In the genomic region with DNA sequence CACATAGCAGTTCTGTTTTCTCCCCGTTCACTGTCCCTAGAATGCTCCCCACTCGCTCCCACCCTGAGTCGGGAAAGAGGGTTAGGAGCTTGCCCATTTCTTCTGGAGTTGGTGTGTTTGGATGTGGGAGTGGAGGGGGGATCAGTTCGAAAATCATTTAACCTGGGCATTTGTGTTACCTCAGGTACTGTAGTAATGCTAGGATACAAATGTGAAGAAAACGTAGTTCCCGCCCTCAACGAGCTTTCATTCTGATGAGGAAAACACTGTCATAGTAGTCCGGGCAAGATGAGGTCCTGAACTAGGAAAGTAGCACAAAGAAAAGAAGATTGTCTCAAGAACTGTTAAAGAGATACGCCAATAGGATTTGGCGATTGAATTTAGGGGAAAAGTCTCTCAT, we compare ENCODE assay signal across 9 cellular contexts. TPM values are rescaled to one million over a fixed set of nuclear protein-coding genes. Genes with fewer than 3 reads are reported as not detected.
DNase-seq lines count a peak whose midpoint lies in the region; ATAC-seq, FAIRE-seq and TF ChIP-seq lines count a peak whose summit lies in the region.
"Had no signal": no experiment of that assay in that cellular context is flagged by ENCODE, and none has a peak within 500 bp of the region (broad histone marks: within the 10 kb centered on the region; RNA-seq: fewer than 3 reads in every experiment).

No MANE protein-coding gene starts in this region.

- H3K4me1 ChIP-seq in esophagus squamous epithelium (peaks cover 21 to 52% (median 27%) of the 10 kb centered on the region in 3 donors), pancreas (peaks cover 12 to 16% (median 15%) of the 10 kb centered on the region in 3 donors)

- peak overlapping the region; percentile 37 to 99 (median 85) for H3K4me3 ChIP-seq in esophagus squamous epithelium
- H3K4me3 ChIP-seq in pancreas = peak overlapping the region; percentile 46 to 80 (median 64)

- CTCF ChIA-PET in RWPE1 (lab: Yijun Ruan, JAX) = interaction anchor here (0.6 kb wide), 1 partner anchor 135 kb away, joined by 4 read pairs; no protein-coding TSS in a partner anchor

- TF ChIP-seq POLR2A in GM12892 (IDR thresholded peaks at IDR 0.05; ENCODE audit: low read depth, low read length) (no peak), esophagus squamous epithelium (IDR thresholded peaks at IDR 0.05) (no peak)

- intact Hi-C loops in esophagus squamous epithelium (cut with DNase I) = loop anchor here (10.0 kb wide), 1 partner anchor 152 kb away; the partner anchor contains the start of gene DIXDC1
- intact Hi-C loops in pancreas (cut with DNase I) = no loop called here

- DNase-seq in GM12892 (ENCODE audit: insufficient read length) (no peak), RWPE1 (ENCODE audit: low spot score) (no peak), esophagus squamous epithelium (lab: John Stamatoyannopoulos, UW) (no peak), pancreas (no peak), NCI-H187 treated with DMSO at 0.1 percent for 48 hours (lab: John Stamatoyannopoulos, UW) (no peak), HK-2 (ENCODE audit: unreplicated experiment) (no peak), SK-N-DZ (ENCODE audit: low spot score) (no peak), hepatic stellate cell (ENCODE audit: low spot score) (no peak)

- FAIRE-seq in GM12892 (lab: Jason Lieb, UNC) (peak; percentile 14), pancreas (lab: Jason Lieb, UNC) (no peak)

- 13 to 16% methylated on average over 10 of the region's 10 CpGs for WGBS in esophagus squamous epithelium, 2 donors
- 12 to 13% methylated on average over 10 of the region's 10 CpGs for WGBS in pancreas, 2 donors

- H3K27me3 ChIP-seq in esophagus squamous epithelium (no peaks in the 10 kb centered on the region), pancreas (no peaks in the 10 kb centered on the region)

- ATAC-seq in pancreas = peak in 3 of 4 donors; percentile 1 to 9 (median 2)

- no peak for TF ChIP-seq CTCF in RWPE1 (conservative IDR thresholded peaks at IDR 0.05; ENCODE audit: low read depth)
- TF ChIP-seq CTCF in esophagus squamous epithelium (IDR thresholded peaks at IDR 0.05) = no peak
- no peak for TF ChIP-seq CTCF in pancreas (IDR thresholded peaks at IDR 0.05)

- H3K36me3 ChIP-seq in esophagus squamous epithelium (peaks cover 15 to 74% (median 34%) of the 10 kb centered on the region in 3 donors), pancreas (peaks cover 0 to 58% (median 19%) of the 10 kb centered on the region in 3 donors)

- POLR2A ChIA-PET in RWPE1 (lab: Yijun Ruan, JAX; ENCODE audit: low non-redundant PET) = no interaction called here

- H3K9me3 ChIP-seq in esophagus squamous epithelium (no peaks in the 10 kb centered on the region), pancreas (no peaks in the 10 kb centered on the region)

- H3K27ac ChIP-seq in RWPE1 = peak overlapping the region; percentile 72
- H3K27ac ChIP-seq in esophagus squamous epithelium = peak overlapping the region; percentile 84 to 95 (median 88)
- H3K27ac ChIP-seq in pancreas = peak overlapping the region in 3 of 4 donors; percentile 35 to 70 (median 67)

RNA-seq across cellular contexts. Expression of gene SDHD, which starts 0.5 kb away (rescaled TPM):
- polyA plus RNA-seq in GM12892 (2012; ENCODE audit: missing spikeins) = 133 TPM
- total RNA-seq in esophagus squamous epithelium (100 to 1,000 TPM in 3 of 4 donors, 10 to 100 TPM in 1; 78.5 to 155 (median 122) TPM), pancreas (10 to 100 TPM; 30.4 to 49.9 (median 39.7) TPM)
- polyA plus RNA-seq in pancreas = 10 to 100 TPM; 28.5 to 53.1 TPM
- 57.8 and 63.2 TPM in 2 replicates for polyA plus RNA-seq in SK-N-DZ (2014; cell fraction: cytosol; rRNA removed)
- 32.9 and 35.5 TPM in 2 replicates for polyA plus RNA-seq in SK-N-DZ (2014; cell fraction: nucleus; rRNA removed)

RNA-seq across cellular contexts. Expression of gene TIMM8B, which starts 0.7 kb away (rescaled TPM):
- polyA plus RNA-seq in GM12892 (2012; ENCODE audit: missing spikeins) = 96.8 TPM
- 10 to 100 TPM; 43.5 to 65.3 (median 62.1) TPM for total RNA-seq in esophagus squamous epithelium
- 10 to 100 TPM; 12.7 to 22.4 (median 17.7) TPM for total RNA-seq in pancreas
- polyA plus RNA-seq in pancreas = 10 to 100 TPM; 38.5 to 49.4 TPM
- 29.9 and 43.2 TPM in 2 replicates for polyA plus RNA-seq in SK-N-DZ (2014; cell fraction: cytosol; rRNA removed)
- 45.6 and 58.3 TPM in 2 replicates for polyA plus RNA-seq in SK-N-DZ (2014; cell fraction: nucleus; rRNA removed)

RNA-seq across cellular contexts. Expression of gene NKAPD1, which starts 13.1 kb away (rescaled TPM):
- 22.7 TPM for polyA plus RNA-seq in GM12892 (2012; ENCODE audit: missing spikeins)
- total RNA-seq in esophagus squamous epithelium (10 to 100 TPM in 3 of 4 donors, 1 to 10 TPM in 1; 8.2 to 19.4 (median 13.7) TPM), pancreas (10 to 100 TPM in 2 of 6 donors, 1 to 10 TPM in 4; 7.5 to 13.4 (median 9.1) TPM)
- 1 to 10 TPM; 7.0 to 8.5 TPM for polyA plus RNA-seq in pancreas
- polyA plus RNA-seq in SK-N-DZ (2014; cell fraction: cytosol; rRNA removed) = 16.6 and 18.8 TPM in 2 replicates
- polyA plus RNA-seq in SK-N-DZ (2014; cell fraction: nucleus; rRNA removed) = 9.9 and 12.8 TPM in 2 replicates

RNA-seq across cellular contexts. Expression of gene PIH1D2, which starts 13.4 kb away (rescaled TPM):
- polyA plus RNA-seq in GM12892 (2012; ENCODE audit: missing spikeins) = 1.3 TPM
- total RNA-seq in esophagus squamous epithelium (1 to 10 TPM; 1.7 to 3.3 (median 2.8) TPM), pancreas (1 to 10 TPM in 4 of 6 donors, under 1 TPM in 2; 0.69 to 1.5 (median 1.1) TPM)
- polyA plus RNA-seq in pancreas = 1 to 10 TPM; 1.2 to 1.5 TPM
- 1.1 and 3.4 TPM in 2 replicates for polyA plus RNA-seq in SK-N-DZ (2014; cell fraction: cytosol; rRNA removed)
- polyA plus RNA-seq in SK-N-DZ (2014; cell fraction: nucleus; rRNA removed) = 2.7 and 5.8 TPM in 2 replicates
- total RNA-seq: T-helper 1 cell treated with Interleukin-12 subunit alpha and Interleukin-12 subunit beta and Interleukin-4 antibody, amounts not matched to agents 30 ng/mL and 1 ng/mL, for 36 hours had no signal
